ENCODE assay signal across 7 cellular contexts in genomic region chr12:9646794-9647622, GRCh38. TPM values are rescaled to one million over a fixed set of nuclear protein-coding genes. Genes with fewer than 3 reads are reported as not detected.
DNase-seq lines count a peak whose midpoint lies in the region; ATAC-seq and TF ChIP-seq lines count a peak whose summit lies in the region.

No MANE protein-coding gene starts in this region.

- TF ChIP-seq POLR2A in sigmoid colon (IDR thresholded peaks at IDR 0.05) = no peak

- H3K4ac ChIP-seq in H9 (ENCODE audit: low read depth, low read length) = no peak overlapping the region

- no peak overlapping the region for H3K56ac ChIP-seq in H9 (ENCODE audit: insufficient read length, low read depth, low read length)

- H2BK5ac ChIP-seq in H9 (ENCODE audit: insufficient read length, low read length) = no peak overlapping the region

- no peak overlapping the region for H3K23ac ChIP-seq in H9 (ENCODE audit: insufficient read length, low read depth, low read length)

- peaks cover 0 to 4% of the 10 kb centered on the region in 2 experiments; a peak in 2 of 5 replicates for H3K9me3 Mint-ChIP-seq in H9

- peaks cover 14% of the 10 kb centered on the region for H3K23me2 ChIP-seq in H9 (ENCODE audit: insufficient read length, low read depth, low read length, poor library complexity, severe bottlenecking)

- no peak overlapping the region for H2BK15ac ChIP-seq in H9 (ENCODE audit: low read depth, low read length)

- H3K27ac ChIP-seq in H9 (ENCODE audit: insufficient read length, low read depth, low read length) (no peak overlapping the region), SK-N-MC (peak overlapping the region; percentile 96), sigmoid colon (peak overlapping the region; percentile 74 to 90 (median 81))

- no peak for ATAC-seq in GM18907 (IDR thresholded peaks at IDR 0.05; ENCODE audit: unreplicated experiment)

- no peak overlapping the region for H3K9ac ChIP-seq in H9 (ENCODE audit: extremely low read depth, insufficient read length, low read length)
- peak overlapping the region; percentile 86 for H3K9ac ChIP-seq in SK-N-MC (ENCODE audit: insufficient read length)

- no peaks in the 10 kb centered on the region; the same call in 1 of the 2 replicates for H3K27me3 Mint-ChIP-seq in H9 (ENCODE audit: low read depth)

- no peak overlapping the region for H4K91ac ChIP-seq in H9 (ENCODE audit: insufficient read length, low read depth, low read length)

- H2BK120ac ChIP-seq in H9 (ENCODE audit: low read depth, low read length, poor library complexity, severe bottlenecking) = no peak overlapping the region

- peak overlapping the region; percentile 85 for H4K5ac ChIP-seq in H9 (ENCODE audit: insufficient read length, low read depth, low read length)

- peaks cover 6 to 9% (median 8%) of the 10 kb centered on the region in 3 experiments; a peak in 6 of 7 replicates for H3K36me3 Mint-ChIP-seq in H9 (ENCODE audit: insufficient read depth in 1 of 3, low read depth in 3 of 3)

- H3K14ac ChIP-seq in H9 (ENCODE audit: insufficient read depth, low read length) = no peak overlapping the region

- H3K27ac Mint-ChIP-seq in H9 = peak overlapping the region in 1 of 3 experiments; percentile 94; a peak in 4 of 7 replicates

- H3K27me3 ChIP-seq in H9 (ENCODE audit: insufficient read depth, low read length) (no peaks in the 10 kb centered on the region), sigmoid colon (no peaks in the 10 kb centered on the region)

- no peak overlapping the region for H2AFZ ChIP-seq in H9 (ENCODE audit: low read length)

- no peaks in the 10 kb centered on the region; the same call in 1 of the 2 replicates for H3K79me2 ChIP-seq in H9 (ENCODE audit: insufficient read depth, low read length)

- H2AK5ac ChIP-seq in H9 (ENCODE audit: insufficient read length, low read length) = no peak overlapping the region

- H3K18ac ChIP-seq in H9 (ENCODE audit: insufficient read length, low read depth, low read length) = no peak overlapping the region

- H3K4me1 ChIP-seq in H9 (ENCODE audit: insufficient read depth, low read length) (peaks cover 7% of the 10 kb centered on the region; the same call in 1 of the 2 replicates), sigmoid colon (peaks cover 0 to 36% (median 14%) of the 10 kb centered on the region in 4 donors)

- no peaks in the 10 kb centered on the region for H4K20me1 ChIP-seq in H9 (ENCODE audit: control insufficient read depth, insufficient read depth, insufficient read length)

- H2BK20ac ChIP-seq in H9 (ENCODE audit: low read depth, low read length, poor library complexity, severe bottlenecking) = no peak overlapping the region

- peak overlapping the region; percentile 88 to 89 for H3K4me3 Mint-ChIP-seq in H9

- H3K4me2 ChIP-seq in H9 (ENCODE audit: insufficient read depth, insufficient read length, low read length) = peak overlapping the region; percentile 98

- DNase-seq in H9 (no peak), SK-N-MC (ENCODE audit: low read depth, low spot score) (no peak), fibroblast of mammary gland (ENCODE audit: low read depth) (peak; percentile 19), sigmoid colon (no peak), iPS-NIHi7 (ENCODE audit: extremely low spot score) (no peak)
- no peak for DNase-seq in effector CD8-positive, alpha-beta T cell (lab: John Stamatoyannopoulos, UW)

- H3K79me1 ChIP-seq in H9 (ENCODE audit: insufficient read depth, low read depth, low read length, poor library complexity, severe bottlenecking) = no peaks in the 10 kb centered on the region

- H3K4me3 ChIP-seq in SK-N-MC (peak overlapping the region; percentile 91), fibroblast of mammary gland (ENCODE audit: control insufficient read depth, low read depth, low read length) (peak overlapping the region; percentile 66), sigmoid colon (peak overlapping the region in 3 of 4 donors; percentile 64 to 80 (median 73))

- TF ChIP-seq CTCF in H9 (conservative IDR thresholded peaks at IDR 0.05) = no peak
- TF ChIP-seq CTCF in fibroblast of mammary gland (conservative IDR thresholded peaks at IDR 0.05; ENCODE audit: control insufficient read depth, insufficient read depth, low read depth, low read length) = no peak
- TF ChIP-seq CTCF in sigmoid colon (IDR thresholded peaks at IDR 0.05) = no peak

- peaks cover 36 to 37% of the 10 kb centered on the region in 2 experiments for H3K4me1 Mint-ChIP-seq in H9

- no CpG with 5 or more reads among the region's 9 CpGs for whole genome bisulfite sequencing in H9 (ENCODE audit: extremely low coverage, insufficient read length, low lambda C conversion rate)
- 57 to 69% methylated on average over 9 of the region's 9 CpGs for WGBS in sigmoid colon, 2 donors

- H3T11ph ChIP-seq in H9 (ENCODE audit: low read length) = no peak overlapping the region

- no peak for TF ChIP-seq EP300 in sigmoid colon (IDR thresholded peaks at IDR 0.05)

- intact Hi-C loops in sigmoid colon (cut with DNase I) = no loop called here

- H3K36me3 ChIP-seq in SK-N-MC (ENCODE audit: insufficient read depth, low read length) (no peaks in the 10 kb centered on the region; the same call in 1 of the 2 replicates), sigmoid colon (no peaks in the 10 kb centered on the region)

- H3K9me3 ChIP-seq in H9 (ENCODE audit: control insufficient read depth, low read depth, low read length) = no peaks in the 10 kb centered on the region
- H3K9me3 ChIP-seq in SK-N-MC (ENCODE audit: low read depth, low read length) = no peaks in the 10 kb centered on the region
- no peaks in the 10 kb centered on the region for H3K9me3 ChIP-seq in sigmoid colon

- H4K8ac ChIP-seq in H9 (replicated peaks; ENCODE audit: insufficient read length, low read depth, low read length) = no peak overlapping the region

- H2BK12ac ChIP-seq in H9 (ENCODE audit: insufficient read length, low read depth, low read length) = no peak overlapping the region

RNA-seq across cellular contexts. Expression of gene CLEC2D, which starts 22.5 kb away (rescaled TPM):
- 2.1 and 2.3 TPM in 2 replicates for total RNA-seq in H9 (2021)
- 10 to 100 TPM in 1 of 4 donors, 1 to 10 TPM in 3; 6.4 to 18.6 (median 8.8) TPM for total RNA-seq in sigmoid colon
- 10 to 100 TPM in 1 of 3 donors, 1 to 10 TPM in 1, under 1 TPM in 1; 0.69 to 24.0 (median 1.2) TPM for polyA plus RNA-seq in sigmoid colon

RNA-seq across cellular contexts. Expression of gene KLRB1, which starts 39.3 kb away (rescaled TPM):
- 0.15 TPM in 1 of 2 replicates, not detected in the other for total RNA-seq in H9 (2021)
- 1 to 10 TPM in 2 of 4 donors, under 1 TPM in 1, not detected in 1; 0.49 to 1.5 (median 1.1) TPM for total RNA-seq in sigmoid colon
- polyA plus RNA-seq in sigmoid colon = 1 to 10 TPM; 1.4 to 3.6 (median 3.4) TPM
